1 cellular context compared by ENCODE assay signal in genomic region chr13:47277774-47278173, GRCh38.
A peak's percentile ranks its signal among the peaks of the same experiment; 100 is the strongest.
TF ChIP-seq lines count a peak whose summit lies in the region.

No MANE protein-coding gene starts in this region.

TF ChIP-seq in H1, 55 proteins besides CTCF, POLR2A, EP300 and RAD21:
- no peak for TF ChIP-seq CBX5 (IDR thresholded peaks at IDR 0.05; ENCODE audit: low read depth, low read length)
- TF ChIP-seq CEBPB (IDR thresholded peaks at IDR 0.05; ENCODE audit: low read depth, low read length), result peak; percentile 99
- no peak for TF ChIP-seq CHD1 (IDR thresholded peaks at IDR 0.05; ENCODE audit: low read depth, low read length)
